1 cellular context compared by ENCODE assay signal in genomic region chr5:131384181-131384580, GRCh38.
A peak's percentile ranks its signal among the peaks of the same experiment; 100 is the strongest.
TF ChIP-seq lines count a peak whose summit lies in the region.

No MANE protein-coding gene starts in this region.

TF ChIP-seq in K562, 482 proteins besides CTCF, POLR2A, EP300 and RAD21 (continued from another document):
- TF ChIP-seq PATZ1 (CRISPR knock-in tag; IDR thresholded peaks at IDR 0.05; ENCODE audit: borderline replicate concordance) (no peak), THAP12 (CRISPR knock-in tag; IDR thresholded peaks at IDR 0.05) (no peak), KLF10 (CRISPR knock-in tag; IDR thresholded peaks at IDR 0.05) (no peak), TRIM28 (IDR thresholded peaks at IDR 0.05) (no peak), PRDM10 (IDR thresholded peaks at IDR 0.05; ENCODE audit: partially characterized antibody) (peak; percentile 59), ZNF551 (CRISPR knock-in tag; IDR thresholded peaks at IDR 0.05) (no peak), ZNF589 (CRISPR knock-in tag; IDR thresholded peaks at IDR 0.05; ENCODE audit: low read depth) (0 out of 2 replicates have a peak, but pooled peaks have one; percentile 13), HES1 (IDR thresholded peaks at IDR 0.05; ENCODE audit: low read depth) (0 out of 2 replicates have a peak, but pooled peaks have one; percentile 15), KLF6 (CRISPR knock-in tag; IDR thresholded peaks at IDR 0.05; ENCODE audit: borderline replicate concordance) (no peak), ESRRA (IDR thresholded peaks at IDR 0.05; ENCODE audit: borderline replicate concordance, low read depth) (peak; percentile 45; the same call in 1 of the 2 replicates), MEIS2 (IDR thresholded peaks at IDR 0.05; ENCODE audit: partially characterized antibody) (peak; percentile 51), PHF20 (IDR thresholded peaks at IDR 0.05; ENCODE audit: partially characterized antibody) (no peak), TEAD4 (IDR thresholded peaks at IDR 0.05; ENCODE audit: low read length) (peak; percentile 71), TEAD4 (CRISPR knock-in tag; IDR thresholded peaks at IDR 0.05; ENCODE audit: borderline replicate concordance) (no peak), PKNOX1 (IDR thresholded peaks at IDR 0.05) (0 out of 2 replicates have a peak, but pooled peaks have one; percentile 4), LARP7 (IDR thresholded peaks at IDR 0.05) (no peak), ZBTB9 (CRISPR knock-in tag; IDR thresholded peaks at IDR 0.05) (0 out of 2 replicates have a peak, but pooled peaks have one; percentile 26), DEAF1 (CRISPR knock-in tag; IDR thresholded peaks at IDR 0.05) (no peak), ARID1B (IDR thresholded peaks at IDR 0.05) (peak; percentile 74), TCF3 (CRISPR knock-in tag; IDR thresholded peaks at IDR 0.05) (peak; percentile 62), ZNF766 (CRISPR knock-in tag; conservative IDR thresholded peaks at IDR 0.05) (peak; percentile 39; the same call in 1 of the 2 replicates), SOX6 (IDR thresholded peaks at IDR 0.05) (peak; percentile 63; the same call in 1 of the 2 replicates), CBFA2T3 (IDR thresholded peaks at IDR 0.05) (peak; percentile 64), ZC3H8 (IDR thresholded peaks at IDR 0.05) (no peak), MXD1 (CRISPR knock-in tag; IDR thresholded peaks at IDR 0.05; ENCODE audit: borderline replicate concordance, poor library complexity, severe bottlenecking) (no peak)
